ENCODE assay signal across 29 cellular contexts in the genomic region with DNA sequence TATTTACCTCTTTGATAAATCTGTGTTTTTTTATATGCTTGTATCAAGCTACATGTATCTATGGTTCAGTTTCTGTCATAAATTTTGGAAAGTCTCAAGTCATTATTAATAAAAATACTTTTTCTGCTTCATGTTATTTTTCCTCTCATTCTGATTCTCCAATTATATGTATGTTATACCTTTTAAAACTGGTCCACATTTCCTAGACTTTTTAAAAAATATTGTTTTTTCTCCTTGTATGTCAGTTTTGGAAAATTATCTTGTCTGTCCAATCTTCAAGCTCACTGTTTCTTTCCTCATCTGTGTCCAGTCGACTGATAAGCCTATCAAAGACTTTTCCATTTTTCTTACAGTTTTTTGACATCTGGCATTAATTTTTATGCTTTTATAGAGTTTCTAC.
"Had no signal": no experiment of that assay in that cellular context is flagged by ENCODE, and none has a peak within 500 bp of the region (broad histone marks: within the 10 kb centered on the region; RNA-seq: fewer than 3 reads in every experiment).

No MANE protein-coding gene starts in this region.

- H3K27ac ChIP-seq: body of pancreas, epithelial cell of prostate, esophagus squamous epithelium had no signal

- H3K27me3 ChIP-seq: body of pancreas, esophagus squamous epithelium had no signal

- DNase-seq: activated CD4-positive, alpha-beta memory T cell treated with anti-CD3 and anti-CD28 coated beads, Interleukin-2, amount 10 ng/mL, durations not matched to agents 7 days and 5 days; activated CD4-positive, alpha-beta T cell treated with anti-CD3 and anti-CD28 coated beads for 1 hour; activated CD4-positive, alpha-beta T cell treated with anti-CD3 and anti-CD28 coated beads for 4 hours; activated CD4-positive, alpha-beta T cell treated with anti-CD3 and anti-CD28 coated beads, Interleukin-2, amount 10 ng/mL, durations not matched to agents 7 days and 5 days; activated CD4-positive, alpha-beta T cell treated with anti-CD3 and anti-CD28 coated beads, Interleukin-2, amount 50 U/mL, for 4 hours; activated CD8-positive, alpha-beta memory T cell treated with anti-CD3 and anti-CD28 coated beads, Interleukin-2, amount 50 U/mL, for 48 hours; activated gamma-delta T cell; activated naive CD4-positive, alpha-beta T cell; activated naive CD4-positive, alpha-beta T cell treated with anti-CD3 and anti-CD28 coated beads, Interleukin-2, amount 10 ng/mL, durations not matched to agents 7 days and 5 days; activated T-cell treated with anti-CD3 and anti-CD28 coated beads for 4 hours; activated T-cell treated with anti-CD3 and anti-CD28 coated beads, Interleukin-2, amount 50 U/mL, for 24 hours; activated T-cell treated with anti-CD3 and anti-CD28 coated beads, Interleukin-2, amount 50 U/mL, for 72 hours; amniotic stem cell; anterior cingulate cortex; body of pancreas; caudate nucleus; cortex of kidney; dermis blood vessel endothelial cell; effector CD4-positive, alpha-beta T cell; effector memory CD8-positive, alpha-beta T cell; esophagus squamous epithelium; head of caudate nucleus; T-helper 2 cell had no signal

- H3K4me1 ChIP-seq: body of pancreas, esophagus squamous epithelium had no signal

- H3K9me3 ChIP-seq: body of pancreas had no signal

- FAIRE-seq: astrocyte, colon, endothelial cell of umbilical vein, frontal cortex had no signal

- ATAC-seq: activated T-cell treated with anti-CD3 and anti-CD28 coated beads, Interleukin-2, amount 50 U/mL, for 72 hours; body of pancreas; effector memory CD8-positive, alpha-beta T cell; WTC11 had no signal

- H3K36me3 ChIP-seq: esophagus squamous epithelium had no signal

- H3K4me3 ChIP-seq: body of pancreas, esophagus squamous epithelium had no signal
